In the genomic region with DNA sequence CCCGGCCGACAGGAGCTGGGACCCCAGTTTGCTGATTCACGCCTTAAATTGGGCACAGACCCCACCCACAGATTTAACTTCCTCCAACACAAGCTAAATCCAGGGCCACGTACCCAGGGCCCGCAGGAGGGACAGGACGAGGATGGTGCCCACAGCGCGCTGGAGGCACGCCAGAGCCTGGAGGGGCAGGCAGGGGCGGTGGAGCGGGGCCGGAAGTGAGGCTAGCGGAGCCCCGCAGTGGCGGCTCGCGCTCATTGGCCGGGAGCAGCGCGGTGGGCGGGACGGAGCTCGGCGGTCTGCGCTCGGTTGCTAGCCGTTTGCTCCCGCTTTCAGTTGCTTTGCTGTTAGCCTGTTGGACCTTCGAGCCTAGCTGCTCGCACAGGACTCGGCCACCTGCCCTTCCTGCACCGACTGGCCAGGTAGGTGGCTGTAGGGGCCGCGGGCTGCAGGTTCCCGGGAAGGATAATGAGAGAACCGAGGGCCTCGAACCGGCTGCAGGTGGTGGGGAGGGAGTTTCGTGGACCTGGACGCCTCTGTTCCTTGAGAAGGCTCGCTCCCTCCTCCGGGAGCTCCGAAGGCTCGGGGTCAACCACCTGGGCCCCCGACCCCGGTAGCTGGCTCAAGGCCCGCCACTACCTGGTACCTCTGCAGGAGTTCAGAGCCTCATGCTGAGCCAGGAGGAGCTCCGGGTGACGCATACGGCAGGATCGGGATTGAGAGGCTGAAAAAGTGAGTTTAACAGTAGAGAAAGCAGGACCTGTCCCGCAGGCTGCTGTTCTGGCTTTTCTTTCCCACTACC, we compare ENCODE assay signal across 8 cellular contexts. TPM values are rescaled to one million over a fixed set of nuclear protein-coding genes. Genes with fewer than 3 reads are reported as not detected.
DNase-seq lines count a peak whose midpoint lies in the region; ATAC-seq and TF ChIP-seq lines count a peak whose summit lies in the region.

A gene (plus strand): TSS at position 332 of the 799 bp plus-strand sequence. CDS start 8,212 bp downstream, outside the sequence.

- H3K9me3 ChIP-seq in parathyroid adenoma (ENCODE audit: control insufficient read depth, low read length) (no peaks in the 10 kb centered on the region), tibial nerve (no peaks in the 10 kb centered on the region)

- H3K4me3 ChIP-seq in parathyroid adenoma (ENCODE audit: low read depth, low read length) = peak within 1 kb of the TSS; percentile 66
- H3K4me3 ChIP-seq in tibial nerve = peak within 1 kb of the TSS; percentile 64 to 89 (median 77)

- TF ChIP-seq CTCF in GM10248 (IDR thresholded peaks at IDR 0.05; ENCODE audit: control extremely low read depth, extremely low read depth, low read depth, missing control alignments) = no peak
- TF ChIP-seq CTCF in parathyroid adenoma (IDR thresholded peaks at IDR 0.05) = no peak
- peak in 2 of 5 experiments; percentile 1 to 21 for TF ChIP-seq CTCF in tibial nerve (IDR thresholded peaks at IDR 0.05)

- peak within 1 kb of the TSS; percentile 85 for H2AFZ ChIP-seq in parathyroid adenoma

- H3K79me2 ChIP-seq in parathyroid adenoma = no peaks in the 10 kb centered on the region

- H3K4me2 ChIP-seq in parathyroid adenoma (ENCODE audit: low read length) = peak within 1 kb of the TSS; percentile 99

- H3K36me3 ChIP-seq in parathyroid adenoma (ENCODE audit: control insufficient read depth, insufficient read depth, low read length) (no peaks in the 10 kb centered on the region), tibial nerve (no peaks in the 10 kb centered on the region)

- TF ChIP-seq POLR2A in tibial nerve (IDR thresholded peaks at IDR 0.05) = peak; percentile 54 to 75

- H3K27me3 ChIP-seq in parathyroid adenoma (ENCODE audit: control insufficient read depth, insufficient read depth, low read length) (no peaks in the 10 kb centered on the region), tibial nerve (no peaks in the 10 kb centered on the region)

- ATAC-seq in HG02588 (IDR thresholded peaks at IDR 0.05; ENCODE audit: unreplicated experiment) (peak; percentile 85), Right ventricle myocardium superior (ENCODE audit: poor library complexity) (peak; percentile 99)

- H3K9ac ChIP-seq in parathyroid adenoma = no peak within 1 kb of the TSS

- TF ChIP-seq EP300 in tibial nerve (IDR thresholded peaks at IDR 0.05) = peak; percentile 36 to 94

- CTCF ChIA-PET in GM10248 (lab: Yijun Ruan, JAX) = interaction anchor here (0.7 to 4.6 kb wide), 17 partner anchors 8 to 158 kb away, joined by 3 to 43 read pairs (median 4); a partner anchor contains a TSS

- intact Hi-C loops in Right ventricle myocardium superior (cut with DNase I) = no loop called here

- POLR2A ChIA-PET in GM10248 (lab: Yijun Ruan, JAX) = interaction anchor here (0.6 to 1.9 kb wide), 16 partner anchors 16 to 944 kb away, joined by 3 to 16 read pairs (median 4); a partner anchor contains a TSS

- DNase-seq in GM10248 (ENCODE audit: extremely low spot score) (peak; percentile 97), NCI-H1105 treated with DMSO at 0.1 percent for 48 hours (lab: John Stamatoyannopoulos, UW) (peak; percentile 86), SW480 (ENCODE audit: low spot score) (peak; percentile 86), Right ventricle myocardium superior (peak; percentile 96), tibial nerve (ENCODE audit: low spot score in 2 of 2) (peak; percentile 81)
- peak; percentile 79 for DNase-seq in activated naive CD8-positive, alpha-beta T cell treated with anti-CD3 and anti-CD28 coated beads, Interleukin-2, amount 50 U/mL, for 16 hours (ENCODE audit: low read depth, low spot score)

- H3K4me1 ChIP-seq in parathyroid adenoma (peaks cover 9% of the 10 kb centered on the region), tibial nerve (peaks cover 0 to 26% (median 12%) of the 10 kb centered on the region in 4 donors)

- WGBS in tibial nerve, 2 donors = 0 to 1% methylated on average over 48 to 51 of the region's 52 CpGs

- peak within 1 kb of the TSS; percentile 91 for H3K27ac ChIP-seq in parathyroid adenoma
- H3K27ac ChIP-seq in tibial nerve = peak within 1 kb of the TSS; percentile 85 to 92 (median 88)

RNA-seq across cellular contexts. Expression of the gene that starts here (rescaled TPM):
- total RNA-seq in Right ventricle myocardium superior = 4.0 TPM
- 1 to 10 TPM; 6.5 to 9.6 (median 8.2) TPM for total RNA-seq in tibial nerve

Comparison
In these comparisons a context has a peak if more than half of its experiments do, and no peak if none do; other contexts are left out.
1. Peak in every context shown above with its lines: DNase-seq, ATAC-seq, H3K4me3 ChIP-seq and H3K27ac ChIP-seq.